2 cellular contexts compared by ENCODE assay signal in genomic region chrX:21798677-21799219, GRCh38.
TF ChIP-seq lines count a peak whose summit lies in the region.

No MANE protein-coding gene starts in this region.

TF ChIP-seq in HepG2, 621 proteins besides CTCF, POLR2A, EP300 and RAD21 (continues in another document):
- no peak for TF ChIP-seq MAFG (CRISPR knock-in tag; IDR thresholded peaks at IDR 0.05)
- peak; percentile 39; the same call in 1 of the 2 replicates for TF ChIP-seq THRA (CRISPR knock-in tag; IDR thresholded peaks at IDR 0.05; ENCODE audit: borderline replicate concordance)
- TF ChIP-seq HDAC1 (CRISPR knock-in tag; IDR thresholded peaks at IDR 0.05), result no peak
- TF ChIP-seq TBP (CRISPR knock-in tag; IDR thresholded peaks at IDR 0.05), result no peak
- peak; percentile 29; the same call in 1 of the 2 replicates for TF ChIP-seq NFIC (IDR thresholded peaks at IDR 0.05; ENCODE audit: low read length)
- no peak for TF ChIP-seq UBTF (CRISPR knock-in tag; IDR thresholded peaks at IDR 0.05)
- peak; percentile 50; the same call in 1 of the 2 replicates for TF ChIP-seq PATZ1 (CRISPR knock-in tag; IDR thresholded peaks at IDR 0.05)
- TF ChIP-seq SOX6 (IDR thresholded peaks at IDR 0.05), result no peak
- peak; percentile 32 for TF ChIP-seq SOX6 (CRISPR knock-in tag; IDR thresholded peaks at IDR 0.05)
- 0 out of 2 replicates have a peak, but pooled peaks have one; percentile 24 for TF ChIP-seq RARA (CRISPR knock-in tag; IDR thresholded peaks at IDR 0.05)
- TF ChIP-seq PCBP2 (optimal IDR thresholded peaks at IDR 0.05; ENCODE audit: low read depth, low read length, poor library complexity, severe bottlenecking), result no peak
- no peak for TF ChIP-seq ZNF160 (CRISPR knock-in tag; IDR thresholded peaks at IDR 0.05)
- TF ChIP-seq ARID5B (CRISPR knock-in tag; IDR thresholded peaks at IDR 0.05), result peak; percentile 51; the same call in 1 of the 2 replicates
- TF ChIP-seq MEIS1 (CRISPR knock-in tag; IDR thresholded peaks at IDR 0.05; ENCODE audit: borderline replicate concordance), result no peak
- no peak for TF ChIP-seq HOMEZ (CRISPR knock-in tag; IDR thresholded peaks at IDR 0.05; ENCODE audit: low read depth)
- no peak for TF ChIP-seq MAFK (conservative IDR thresholded peaks at IDR 0.05 in 1 of 2, IDR thresholded peaks at IDR 0.05 in 1 of 2; ENCODE audit: low read length in 2 of 2)

TF ChIP-seq in GM23338, 12 proteins besides CTCF, POLR2A, EP300 and RAD21:
- TF ChIP-seq REST (IDR thresholded peaks at IDR 0.05; ENCODE audit: unreplicated experiment) (no peak), POLR2AphosphoS5 (IDR thresholded peaks at IDR 0.05; ENCODE audit: low read depth) (no peak), ZNF331 (CRISPR knock-in tag; IDR thresholded peaks at IDR 0.05; ENCODE audit: low read depth) (no peak), ETS1 (IDR thresholded peaks at IDR 0.05) (no peak), ZNF462 (CRISPR knock-in tag; IDR thresholded peaks at IDR 0.05) (no peak), EZH2 (IDR thresholded peaks at IDR 0.05; ENCODE audit: low read depth, unreplicated experiment) (no peak), ZNF114 (CRISPR knock-in tag; IDR thresholded peaks at IDR 0.05) (no peak), EZH2phosphoT487 (IDR thresholded peaks at IDR 0.05; ENCODE audit: unreplicated experiment) (no peak), JUNB (IDR thresholded peaks at IDR 0.05; ENCODE audit: unreplicated experiment) (no peak), CREB1 (CRISPR knock-in tag; IDR thresholded peaks at IDR 0.05; ENCODE audit: low read depth) (no peak), NANOG (IDR thresholded peaks at IDR 0.05; ENCODE audit: borderline replicate concordance) (no peak), STAT1 (IDR thresholded peaks at IDR 0.05; ENCODE audit: unreplicated experiment) (no peak)
